ENCODE assay signal across 8 cellular contexts in the genomic region with DNA sequence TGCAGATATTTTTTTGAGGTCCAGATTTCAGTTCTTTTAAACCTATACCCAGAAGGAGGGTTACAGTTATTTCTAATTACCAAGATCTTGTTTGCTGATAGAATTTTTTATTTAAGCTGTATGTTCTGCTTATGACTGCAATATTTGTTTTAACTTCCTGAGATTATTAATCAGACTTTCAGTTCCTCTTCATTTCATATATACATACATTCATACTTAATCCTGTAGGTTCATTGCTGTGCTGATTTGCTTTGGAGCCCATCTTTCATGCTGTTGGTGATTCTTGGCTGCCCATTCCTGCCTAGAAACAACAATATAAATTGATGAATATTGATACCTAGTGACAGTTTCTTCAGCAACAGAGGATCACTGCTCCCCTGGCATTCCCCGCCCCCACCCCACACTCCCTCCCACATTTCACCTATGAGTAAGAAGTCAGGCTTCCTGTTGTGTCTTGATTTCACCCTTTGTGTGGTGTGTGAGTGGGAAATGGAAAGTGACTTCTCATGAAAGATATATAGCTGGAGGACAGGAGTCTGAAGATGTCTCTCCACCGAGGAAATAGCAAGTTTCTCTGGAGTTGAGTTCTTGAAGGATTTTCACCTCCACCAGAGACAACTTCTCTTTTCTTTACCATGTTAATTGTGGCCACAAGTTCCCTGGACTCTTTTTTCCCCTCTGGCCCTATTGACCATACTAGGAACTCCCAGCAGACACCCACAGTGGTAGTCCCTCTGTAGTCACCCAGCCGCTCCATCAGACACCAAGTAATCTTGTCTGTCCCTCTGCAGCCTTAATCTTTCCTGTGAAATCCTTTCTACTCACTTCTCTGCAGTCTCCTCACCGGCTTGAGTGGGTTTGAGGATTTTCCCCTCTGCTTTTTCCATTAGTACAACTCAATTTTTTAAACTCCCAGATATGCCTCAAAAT.
A peak's percentile ranks its signal among the peaks of the same experiment; 100 is the strongest.
DNase-seq lines count a peak whose midpoint lies in the region; ATAC-seq and TF ChIP-seq lines count a peak whose summit lies in the region.

No MANE protein-coding gene starts in this region.

- TF ChIP-seq POLR2A in breast epithelium (IDR thresholded peaks at IDR 0.05) (no peak), upper lobe of left lung (IDR thresholded peaks at IDR 0.05) (no peak)

- H3K4me3 ChIP-seq in breast epithelium: no peak overlapping the region
- no peak overlapping the region for H3K4me3 ChIP-seq in upper lobe of left lung

- no peak overlapping the region for H3K27ac Mint-ChIP-seq in MCF 10A (ENCODE audit: low read depth, unreplicated experiment)

- H3K27ac ChIP-seq in breast epithelium (no peak overlapping the region), upper lobe of left lung (no peak overlapping the region)

- 57 to 70% methylated on average over 4 of the region's 4 CpGs for WGBS in upper lobe of left lung, 2 donors

- no peaks in the 10 kb centered on the region for H3K4me1 ChIP-seq in breast epithelium
- no peaks in the 10 kb centered on the region for H3K4me1 ChIP-seq in upper lobe of left lung

- H3K9me3 ChIP-seq in breast epithelium (no peaks in the 10 kb centered on the region), upper lobe of left lung (no peaks in the 10 kb centered on the region)

- CTCF ChIA-PET in MCF 10A (lab: Yijun Ruan, JAX): no interaction called here

- H3K36me3 ChIP-seq in breast epithelium: no peaks in the 10 kb centered on the region
- H3K36me3 ChIP-seq in upper lobe of left lung: no peaks in the 10 kb centered on the region

- intact Hi-C loops in MCF 10A (cut with micrococcal nuclease) (no loop called here), breast epithelium (cut with DNase I; ENCODE audit: low total_unique reads) (no loop called here)

- H3K4me3 Mint-ChIP-seq in MCF 10A (ENCODE audit: unreplicated experiment): no peak overlapping the region

- no peaks in the 10 kb centered on the region for H3K4me1 Mint-ChIP-seq in MCF 10A (ENCODE audit: insufficient read depth, unreplicated experiment)

- H3K9me3 Mint-ChIP-seq in MCF 10A (ENCODE audit: unreplicated experiment): no peaks in the 10 kb centered on the region

- BruUV-seq in MCF 10A (replicated peaks; lab: Mats Ljungman, UMichigan): no TSS peak

- peak; percentile 25 for DNase-seq in MCF 10A (ENCODE audit: unreplicated experiment)
- no peak for DNase-seq in breast epithelium (ENCODE audit: low spot score in 2 of 2)
- peak; percentile 26 for DNase-seq in activated naive CD4-positive, alpha-beta T cell treated with Interleukin-2 at 50 U/mL for 16 hours
- DNase-seq in amniotic stem cell (lab: John Stamatoyannopoulos, UW): no peak
- no peak for DNase-seq in upper lobe of left lung
- DNase-seq in ureter (ENCODE audit: low spot score): no peak
- no peak for DNase-seq in NCI-H2081 (lab: John Stamatoyannopoulos, UW)

- peak; percentile 81 for ATAC-seq in HG03175 (IDR thresholded peaks at IDR 0.05; ENCODE audit: unreplicated experiment)
- ATAC-seq in upper lobe of left lung (ENCODE audit: low FRiP score in 2 of 2): no peak

- H3K27me3 ChIP-seq in breast epithelium: peaks cover 0 to 41% of the 10 kb centered on the region in 2 donors
- no peaks in the 10 kb centered on the region for H3K27me3 ChIP-seq in upper lobe of left lung

- POLR2A ChIA-PET in MCF 10A (lab: Yijun Ruan, JAX): no interaction called here

- H3K27me3 Mint-ChIP-seq in MCF 10A (ENCODE audit: insufficient read depth, unreplicated experiment): peaks cover 96% of the 10 kb centered on the region

- H3K36me3 Mint-ChIP-seq in MCF 10A (ENCODE audit: insufficient read depth, unreplicated experiment): no peaks in the 10 kb centered on the region

- no peak for TF ChIP-seq CTCF in MCF 10A (IDR thresholded peaks at IDR 0.05; ENCODE audit: unreplicated experiment)
- TF ChIP-seq CTCF in breast epithelium (IDR thresholded peaks at IDR 0.05): no peak
- no peak for TF ChIP-seq CTCF in upper lobe of left lung (IDR thresholded peaks at IDR 0.05)

- TF ChIP-seq EP300 in upper lobe of left lung (IDR thresholded peaks at IDR 0.05): no peak

Comparison
In these comparisons a context has a peak if more than half of its experiments do, and no peak if none do; other contexts are left out.
1. DNase-seq: peak in MCF 10A (single experiment) and activated naive CD4-positive, alpha-beta T cell treated with Interleukin-2 at 50 U/mL for 16 hours (single experiment); none in breast epithelium (0 of 2), amniotic stem cell (single experiment), upper lobe of left lung (0 of 2), ureter (single experiment) and NCI-H2081 (0 of 2).